In genomic region chr3:129181834-129182233, GRCh38 we compare ENCODE assay signal across 7 cellular contexts. TPM values are rescaled to one million over a fixed set of nuclear protein-coding genes. Genes with fewer than 3 reads are reported as not detected.
DNase-seq lines count a peak whose midpoint lies in the region; ATAC-seq and TF ChIP-seq lines count a peak whose summit lies in the region.

No MANE protein-coding gene starts in this region.

- H3K9ac ChIP-seq in smooth muscle cell (ENCODE audit: low read depth) = peak overlapping the region; percentile 91

- POLR2A ChIA-PET in HEK293T (lab: Yijun Ruan, JAX) = interaction anchor here (0.6 to 3.6 kb wide), 2 partner anchors 19 to 43 kb away, joined by 3 to 15 read pairs; no protein-coding TSS in a partner anchor

- H3K4me3 ChIP-seq in HL-60 (replicated peaks; ENCODE audit: insufficient read depth, low read length) (peak overlapping the region; percentile 66), WERI-Rb-1 (ENCODE audit: low read depth, low read length) (peak overlapping the region; percentile 90), gastroesophageal sphincter (peak overlapping the region; percentile 90 to 96), smooth muscle cell (peak overlapping the region; percentile 96)

- TF ChIP-seq CTCF in HL-60 (IDR thresholded peaks at IDR 0.05; ENCODE audit: insufficient read depth, low read length) (no peak), WERI-Rb-1 (IDR thresholded peaks at IDR 0.05; ENCODE audit: low read depth, low read length) (no peak), gastroesophageal sphincter (IDR thresholded peaks at IDR 0.05) (no peak), smooth muscle cell (IDR thresholded peaks at IDR 0.05; ENCODE audit: borderline replicate concordance, insufficient read depth, poor library complexity, severe bottlenecking) (no peak)

- H3K27me3 ChIP-seq in HL-60 (ENCODE audit: insufficient read depth, poor library complexity, severe bottlenecking) (no peaks in the 10 kb centered on the region), WERI-Rb-1 (ENCODE audit: insufficient read depth, low read depth, severe bottlenecking) (no peaks in the 10 kb centered on the region), gastroesophageal sphincter (no peaks in the 10 kb centered on the region), smooth muscle cell (ENCODE audit: low read depth) (no peaks in the 10 kb centered on the region)

- H4K20me1 ChIP-seq in smooth muscle cell (ENCODE audit: low read depth) = peaks cover 63% of the 10 kb centered on the region

- ATAC-seq in gastroesophageal sphincter (no peak), HG02981 (IDR thresholded peaks at IDR 0.05; ENCODE audit: unreplicated experiment) (no peak), HG03571 (IDR thresholded peaks at IDR 0.05; ENCODE audit: unreplicated experiment) (no peak)

- no peak for TF ChIP-seq POLR2A in gastroesophageal sphincter (IDR thresholded peaks at IDR 0.05)

- H3K36me3 ChIP-seq in WERI-Rb-1 (peaks cover 56% of the 10 kb centered on the region), gastroesophageal sphincter (peaks cover 0 to 20% of the 10 kb centered on the region in 2 donors), smooth muscle cell (ENCODE audit: low read depth) (no peaks in the 10 kb centered on the region)

- H3F3A ChIP-seq in smooth muscle cell (ENCODE audit: low read depth) = no peaks in the 10 kb centered on the region

- no peak for TF ChIP-seq EP300 in gastroesophageal sphincter (IDR thresholded peaks at IDR 0.05)

- H3K4me2 ChIP-seq in smooth muscle cell = peak overlapping the region; percentile 86

- no peaks in the 10 kb centered on the region for H3K9me3 ChIP-seq in WERI-Rb-1 (ENCODE audit: severe bottlenecking)
- H3K9me3 ChIP-seq in gastroesophageal sphincter = no peaks in the 10 kb centered on the region
- no peaks in the 10 kb centered on the region for H3K9me3 ChIP-seq in smooth muscle cell (replicated peaks; ENCODE audit: low read depth)

- CTCF ChIA-PET in HEK293T (lab: Yijun Ruan, JAX) = no interaction called here

- DNase-seq in HL-60 (ENCODE audit: low read depth in 1 of 2, low spot score in 1 of 2) = no peak
- no peak for DNase-seq in WERI-Rb-1
- no peak for DNase-seq in smooth muscle cell (lab: John Stamatoyannopoulos, UW; ENCODE audit: unreplicated experiment)
- no peak for DNase-seq in HEK293T (ENCODE audit: extremely low spot score)

- H2AFZ ChIP-seq in smooth muscle cell (ENCODE audit: low read depth) = no peak overlapping the region

- H3K27ac ChIP-seq in HL-60 (replicated peaks) = peak overlapping the region; percentile 98
- peak overlapping the region; percentile 99 for H3K27ac ChIP-seq in WERI-Rb-1
- H3K27ac ChIP-seq in gastroesophageal sphincter = peak overlapping the region; percentile 98 to 100 (median 100)
- peak overlapping the region; percentile 90 for H3K27ac ChIP-seq in smooth muscle cell (ENCODE audit: low read depth)

- whole genome bisulfite sequencing in gastroesophageal sphincter (ENCODE audit: low coverage in 1 of 2), 2 donors = 4 to 5% methylated on average over 2 of the region's 2 CpGs
- 6% methylated on average over 2 of the region's 2 CpGs for WGBS in smooth muscle cell (ENCODE audit: low lambda C conversion rate)

- H3K79me2 ChIP-seq in smooth muscle cell (ENCODE audit: low read depth) = peaks cover 83% of the 10 kb centered on the region

- H3K4me1 ChIP-seq in gastroesophageal sphincter = peaks cover 8 to 80% (median 36%) of the 10 kb centered on the region in 3 donors
- H3K4me1 ChIP-seq in smooth muscle cell (ENCODE audit: low read depth) = peaks cover 24% of the 10 kb centered on the region

TF ChIP-seq in HEK293T, 16 proteins besides CTCF, POLR2A, EP300 and RAD21:
- TF ChIP-seq LEF1 (IDR thresholded peaks at IDR 0.05; ENCODE audit: borderline replicate concordance) = no peak

RNA-seq across cellular contexts. Expression of gene CNBP, which starts 1.9 kb away (rescaled TPM):
- total RNA-seq in gastroesophageal sphincter (100 to 1,000 TPM; 420 to 667 (median 590) TPM), smooth muscle cell (181 and 185 TPM in 2 replicates)
- polyA plus RNA-seq in smooth muscle cell = 198 and 229 TPM in 2 replicates

RNA-seq across cellular contexts. Expression of gene ISY1, which starts 21.0 kb away (rescaled TPM):
- total RNA-seq in gastroesophageal sphincter (10 to 100 TPM; 22.6 to 30.4 (median 25.7) TPM), smooth muscle cell (10.2 and 19.3 TPM in 2 replicates)
- 47.3 and 60.0 TPM in 2 replicates for polyA plus RNA-seq in smooth muscle cell
